16 cellular contexts compared by ENCODE assay signal in the genomic region with DNA sequence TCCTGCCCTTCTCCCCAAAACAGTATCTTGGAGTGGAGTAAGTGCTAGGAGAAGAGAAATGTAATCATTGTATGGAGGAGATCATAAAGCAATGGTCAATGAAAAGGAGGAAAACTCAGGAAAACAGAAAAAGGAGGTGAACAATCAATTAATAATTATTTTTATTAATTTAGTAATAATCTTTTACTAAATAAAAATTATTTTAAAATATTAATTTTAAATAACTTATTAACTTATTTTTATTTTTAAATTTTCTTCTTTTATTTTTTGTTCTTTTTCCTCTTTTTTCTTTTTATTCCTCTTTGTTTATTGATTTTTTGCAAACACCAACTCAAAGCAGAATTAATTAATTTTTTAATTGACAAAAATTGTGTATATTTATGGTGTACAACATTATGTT.
DNase-seq lines count a peak whose midpoint lies in the region; FAIRE-seq and TF ChIP-seq lines count a peak whose summit lies in the region.
"Had no signal": no experiment of that assay in that cellular context is flagged by ENCODE, and none has a peak within 500 bp of the region (broad histone marks: within the 10 kb centered on the region; RNA-seq: fewer than 3 reads in every experiment).

No MANE protein-coding gene starts in this region.

- no peaks in the 10 kb centered on the region for H4K20me1 ChIP-seq in OCI-LY3 (ENCODE audit: insufficient read depth, low read length)

- no peak overlapping the region for H2BK120ac ChIP-seq in neuronal stem cell (ENCODE audit: low read depth, low read length)

- H2BK15ac ChIP-seq in neuronal stem cell (ENCODE audit: low read length) = no peak overlapping the region

- peaks cover 2% of the 10 kb centered on the region for H3K4me1 Mint-ChIP-seq in activated T-helper 2 cell treated with anti-CD3 and anti-CD28 coated beads, Interferon-gamma antibody, Interleukin-2, Interleukin-4, amounts not matched to agents 10 μg/mL and 5 μg/mL and 100 μg/mL, durations not matched to agents 14 hours and 24 hours and 36 hours (ENCODE audit: low read depth)
- H3K4me1 Mint-ChIP-seq: B cell had no signal

- no peaks in the 10 kb centered on the region for H3K9me3 Mint-ChIP-seq in activated T-helper 2 cell treated with anti-CD3 and anti-CD28 coated beads, Interferon-gamma antibody, Interleukin-2, Interleukin-4, amounts not matched to agents 10 μg/mL and 5 μg/mL and 100 μg/mL, durations not matched to agents 14 hours and 24 hours and 36 hours
- H3K9me3 Mint-ChIP-seq: CD4-positive, alpha-beta T cell; H9 had no signal

- H3K27me3 ChIP-seq in OCI-LY3 (ENCODE audit: low read depth, low read length) (peaks cover 69% of the 10 kb centered on the region), neuronal stem cell (ENCODE audit: control insufficient read depth in 3 of 3, insufficient read depth in 3 of 3, low read depth in 1 of 3, low read length in 3 of 3) (no peaks in the 10 kb centered on the region), uterus (no peaks in the 10 kb centered on the region), right atrium auricular region (no peaks in the 10 kb centered on the region)

- H3K4me3 Mint-ChIP-seq in activated T-helper 2 cell treated with anti-CD3 and anti-CD28 coated beads, Interferon-gamma antibody, Interleukin-2, Interleukin-4, amounts not matched to agents 10 μg/mL and 5 μg/mL and 100 μg/mL, durations not matched to agents 14 hours and 24 hours and 36 hours (ENCODE audit: low read depth) = no peak overlapping the region
- H3K4me3 Mint-ChIP-seq: B cell; CD4-positive, alpha-beta T cell; H9 had no signal

- no peaks in the 10 kb centered on the region for H3K9me3 ChIP-seq in OCI-LY3 (ENCODE audit: insufficient read depth, low read length)
- no peaks in the 10 kb centered on the region for H3K9me3 ChIP-seq in neuronal stem cell (replicated peaks in 1 of 2; ENCODE audit: control insufficient read depth in 2 of 2, insufficient read depth in 1 of 2, low read depth in 1 of 2, low read length in 2 of 2)
- H3K9me3 ChIP-seq in uterus = no peaks in the 10 kb centered on the region
- H3K9me3 ChIP-seq in right atrium auricular region = no peaks in the 10 kb centered on the region

- no peaks in the 10 kb centered on the region for H3K79me1 ChIP-seq in neuronal stem cell (ENCODE audit: low read depth, low read length)

- no peak overlapping the region for H4K8ac ChIP-seq in neuronal stem cell (ENCODE audit: low read depth, low read length)

- H3K27me3 Mint-ChIP-seq in activated T-helper 2 cell treated with anti-CD3 and anti-CD28 coated beads, Interferon-gamma antibody, Interleukin-2, Interleukin-4, amounts not matched to agents 10 μg/mL and 5 μg/mL and 100 μg/mL, durations not matched to agents 14 hours and 24 hours and 36 hours (ENCODE audit: low read depth) = peaks cover 54% of the 10 kb centered on the region

- no peak overlapping the region for H3K27ac Mint-ChIP-seq in activated T-helper 2 cell treated with anti-CD3 and anti-CD28 coated beads, Interferon-gamma antibody, Interleukin-2, Interleukin-4, amounts not matched to agents 10 μg/mL and 5 μg/mL and 100 μg/mL, durations not matched to agents 14 hours and 24 hours and 36 hours
- H3K27ac Mint-ChIP-seq: B cell; CD4-positive, alpha-beta T cell; H9 had no signal

- TF ChIP-seq POLR2A in uterus (IDR thresholded peaks at IDR 0.05) = no peak

- H2BK12ac ChIP-seq in neuronal stem cell (ENCODE audit: low read length) = no peak overlapping the region

- no peak overlapping the region for H3K9ac ChIP-seq in OCI-LY3 (ENCODE audit: low read length)
- no peak overlapping the region for H3K9ac ChIP-seq in neuronal stem cell (ENCODE audit: low read depth, low read length, poor library complexity)

- H3K79me2 ChIP-seq in OCI-LY3 (ENCODE audit: low read length) = no peaks in the 10 kb centered on the region

- no peak overlapping the region for H2BK5ac ChIP-seq in neuronal stem cell (ENCODE audit: low read length)

- FAIRE-seq in G401.6 (lab: Jason Lieb, UNC) = peak; percentile 89
- FAIRE-seq in endometrium (lab: Jason Lieb, UNC) = peak; percentile 84
- FAIRE-seq: GM12891 had no signal

- no peak overlapping the region for H3K23ac ChIP-seq in neuronal stem cell (ENCODE audit: low read depth, low read length, poor library complexity)

- H3K4me1 ChIP-seq in OCI-LY3 (ENCODE audit: low read length) (peaks cover 27% of the 10 kb centered on the region), neuronal stem cell (ENCODE audit: control insufficient read depth in 2 of 2, insufficient read depth in 1 of 2, low read depth in 1 of 2, low read length in 2 of 2) (peaks cover 0 to 9% of the 10 kb centered on the region in 2 donors), uterus (no peaks in the 10 kb centered on the region), right atrium auricular region (no peaks in the 10 kb centered on the region)

- H3K4ac ChIP-seq in neuronal stem cell (ENCODE audit: low read length) = no peak overlapping the region

- no peak overlapping the region for H3K14ac ChIP-seq in neuronal stem cell (ENCODE audit: low read length)

- no peak for DNase-seq in neuronal stem cell (ENCODE audit: low spot score)
- DNase-seq in uterus = no peak
- DNase-seq in right atrium auricular region (ENCODE audit: low spot score) = no peak
- no peak for DNase-seq in NCI-H1930 (lab: John Stamatoyannopoulos, UW)
- no peak for DNase-seq in activated T-helper 2 cell treated with anti-CD3 and anti-CD28 coated beads, Interferon-gamma antibody, Interleukin-2, Interleukin-4, amounts not matched to agents 10 μg/mL and 5 μg/mL and 100 μg/mL, durations not matched to agents 14 hours and 24 hours and 36 hours (ENCODE audit: low spot score)
- DNase-seq: C1 segment of cervical spinal cord; Calu3; CD4-positive, alpha-beta T cell; DMS 273 treated with DMSO at 0.1 percent for 48 hours; GOT3; H9 had no signal

- H3K36me3 ChIP-seq in OCI-LY3 (replicated peaks; ENCODE audit: low read depth, low read length) (no peaks in the 10 kb centered on the region), neuronal stem cell (replicated peaks in 1 of 2; ENCODE audit: control insufficient read depth in 2 of 2, insufficient read depth in 2 of 2, low read length in 2 of 2) (no peaks in the 10 kb centered on the region), uterus (no peaks in the 10 kb centered on the region), right atrium auricular region (no peaks in the 10 kb centered on the region)

- H3K18ac ChIP-seq in neuronal stem cell (ENCODE audit: low read length) = peak overlapping the region; percentile 21

- no peak overlapping the region for H2AK5ac ChIP-seq in neuronal stem cell (ENCODE audit: low read depth, low read length)

- H2AFZ ChIP-seq in OCI-LY3 (ENCODE audit: low read depth, low read length) (no peak overlapping the region), neuronal stem cell (ENCODE audit: low read length) (no peak overlapping the region)

- 0 out of 2 replicates have a peak overlapping the region, but pooled peaks have one; percentile 12 for H3K4me2 ChIP-seq in OCI-LY3 (ENCODE audit: low read length)
- no peak overlapping the region for H3K4me2 ChIP-seq in neuronal stem cell (ENCODE audit: insufficient read depth, low read length, poor library complexity, severe bottlenecking)

- no peak overlapping the region for H4K91ac ChIP-seq in neuronal stem cell (ENCODE audit: low read depth, low read length, poor library complexity)

- no peak overlapping the region for H3K27ac ChIP-seq in OCI-LY3 (ENCODE audit: low read length)
- H3K27ac ChIP-seq in neuronal stem cell (replicated peaks; ENCODE audit: low read length) = no peak overlapping the region
- no peak overlapping the region for H3K27ac ChIP-seq in uterus
- H3K27ac ChIP-seq in right atrium auricular region = no peak overlapping the region

- TF ChIP-seq CTCF in OCI-LY3 (IDR thresholded peaks at IDR 0.05; ENCODE audit: low read depth, low read length) = no peak
- TF ChIP-seq CTCF in uterus (IDR thresholded peaks at IDR 0.05) = no peak
- TF ChIP-seq CTCF in right atrium auricular region (IDR thresholded peaks at IDR 0.05) = no peak

- intact Hi-C loops in uterus (cut with DNase I; ENCODE audit: low total_unique reads) = no loop called here
- intact Hi-C loops in activated T-helper 2 cell treated with anti-CD3 and anti-CD28 coated beads, Interferon-gamma antibody, Interleukin-2, Interleukin-4, amounts not matched to agents 10 μg/mL and 5 μg/mL and 100 μg/mL, durations not matched to agents 14 hours and 24 hours and 36 hours (cut with micrococcal nuclease) = no loop called here

- H3K4me3 ChIP-seq in OCI-LY3 (ENCODE audit: low read length) (no peak overlapping the region), neuronal stem cell (ENCODE audit: low read length in 2 of 2) (no peak overlapping the region), uterus (no peak overlapping the region), right atrium auricular region (no peak overlapping the region)

- H3K36me3 Mint-ChIP-seq in activated T-helper 2 cell treated with anti-CD3 and anti-CD28 coated beads, Interferon-gamma antibody, Interleukin-2, Interleukin-4, amounts not matched to agents 10 μg/mL and 5 μg/mL and 100 μg/mL, durations not matched to agents 14 hours and 24 hours and 36 hours (ENCODE audit: low read depth) = no peaks in the 10 kb centered on the region
